Comparison of ENCODE assay signal across 15 cellular contexts in the genomic region with DNA sequence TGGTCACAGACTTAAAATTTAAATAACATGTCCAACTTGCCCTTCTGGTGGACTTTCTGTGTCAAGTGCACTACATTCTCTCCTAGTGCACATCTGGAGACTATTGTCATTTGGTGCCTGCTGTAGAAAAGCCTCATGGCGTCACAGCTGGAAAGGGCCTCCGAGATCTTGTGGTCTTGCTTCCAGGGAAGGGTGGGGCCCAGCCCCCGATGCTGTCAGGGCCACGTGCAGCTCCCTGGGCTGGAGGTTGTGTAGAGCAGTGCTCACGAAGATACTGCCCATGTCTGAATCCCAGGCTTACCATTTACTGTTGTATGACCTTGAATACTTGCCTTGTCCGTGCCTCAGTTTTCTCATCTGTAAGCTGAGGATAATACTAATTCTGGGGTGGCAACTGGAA.
"Had no signal": no experiment of that assay in that cellular context is flagged by ENCODE, and none has a peak within 500 bp of the region (broad histone marks: within the 10 kb centered on the region; RNA-seq: fewer than 3 reads in every experiment).

No MANE protein-coding gene starts in this region.

- H3K36me3 Mint-ChIP-seq: activated naive CD4-positive, alpha-beta T cell treated with anti-CD3 and anti-CD28 coated beads, Interleukin-2, amount 10 ng/mL, durations not matched to agents 7 days and 5 days; naive thymus-derived CD8-positive, alpha-beta T cell had no signal

- H3K4me3 Mint-ChIP-seq: activated naive CD4-positive, alpha-beta T cell treated with anti-CD3 and anti-CD28 coated beads, Interleukin-2, amount 10 ng/mL, durations not matched to agents 7 days and 5 days; naive thymus-derived CD8-positive, alpha-beta T cell had no signal

- H3K27me3 ChIP-seq: colonic mucosa, esophagus squamous epithelium, stomach had no signal

- H3K9me3 ChIP-seq: colonic mucosa, esophagus squamous epithelium, stomach had no signal

- H3K9me3 Mint-ChIP-seq: activated naive CD4-positive, alpha-beta T cell treated with anti-CD3 and anti-CD28 coated beads, Interleukin-2, amount 10 ng/mL, durations not matched to agents 7 days and 5 days; activated T-helper 2 cell treated with anti-CD3 and anti-CD28 coated beads, Interferon-gamma antibody, Interleukin-2, Interleukin-4, amounts not matched to agents 10 μg/mL and 5 μg/mL and 100 μg/mL, durations not matched to agents 14 hours and 24 hours and 36 hours; naive thymus-derived CD8-positive, alpha-beta T cell had no signal

- H3K36me3 ChIP-seq: colonic mucosa, esophagus squamous epithelium, stomach had no signal

- ATAC-seq: naive thymus-derived CD8-positive, alpha-beta T cell had no signal

- H3K27ac ChIP-seq: colonic mucosa had no signal

- H3K27me3 Mint-ChIP-seq: activated naive CD4-positive, alpha-beta T cell treated with anti-CD3 and anti-CD28 coated beads, Interleukin-2, amount 10 ng/mL, durations not matched to agents 7 days and 5 days; naive thymus-derived CD8-positive, alpha-beta T cell had no signal

- DNase-seq: activated CD4-positive, alpha-beta T cell treated with anti-CD3 and anti-CD28 coated beads for 1 hour; activated CD4-positive, alpha-beta T cell treated with anti-CD3 and anti-CD28 coated beads, Interleukin-2, amount 50 U/mL, for 4 hours; activated naive CD4-positive, alpha-beta T cell treated with anti-CD3 and anti-CD28 coated beads, Interleukin-2, amount 10 ng/mL, durations not matched to agents 7 days and 5 days; activated T-cell treated with anti-CD3 and anti-CD28 coated beads for 4 hours; caudate nucleus; colonic mucosa; effector CD4-positive, alpha-beta T cell; esophagus squamous epithelium; foreskin fibroblast; glutamatergic neuron; retina; stomach had no signal

- H3K27ac Mint-ChIP-seq: activated naive CD4-positive, alpha-beta T cell treated with anti-CD3 and anti-CD28 coated beads, Interleukin-2, amount 10 ng/mL, durations not matched to agents 7 days and 5 days; activated T-helper 2 cell treated with anti-CD3 and anti-CD28 coated beads, Interferon-gamma antibody, Interleukin-2, Interleukin-4, amounts not matched to agents 10 μg/mL and 5 μg/mL and 100 μg/mL, durations not matched to agents 14 hours and 24 hours and 36 hours had no signal

- H3K4me1 Mint-ChIP-seq: activated naive CD4-positive, alpha-beta T cell treated with anti-CD3 and anti-CD28 coated beads, Interleukin-2, amount 10 ng/mL, durations not matched to agents 7 days and 5 days had no signal

- H3K4me3 ChIP-seq: colonic mucosa, esophagus squamous epithelium, lung, stomach had no signal
